19 cellular contexts compared by ENCODE assay signal in the genomic region with DNA sequence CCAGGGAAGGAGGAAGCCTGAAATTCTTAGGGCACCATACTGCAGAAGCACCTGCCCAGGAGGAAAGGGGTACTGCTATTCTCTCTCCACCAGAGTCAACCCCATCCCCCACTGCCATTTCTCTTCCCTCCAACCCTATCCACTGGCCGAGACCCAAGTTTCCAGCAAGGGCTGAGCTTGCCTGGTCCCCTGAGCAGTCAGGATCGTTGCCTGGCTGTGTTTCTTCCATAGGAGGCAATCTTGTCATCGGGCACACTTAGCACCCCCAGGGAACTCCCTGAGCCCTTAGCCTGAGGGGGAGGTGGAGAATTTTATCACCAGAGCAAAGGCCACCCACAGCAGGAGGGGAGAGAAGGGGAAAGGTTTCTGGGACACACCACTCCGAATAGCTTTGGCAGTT.
DNase-seq lines count a peak whose midpoint lies in the region; ATAC-seq and TF ChIP-seq lines count a peak whose summit lies in the region.
"Had no signal": no experiment of that assay in that cellular context is flagged by ENCODE, and none has a peak within 500 bp of the region (broad histone marks: within the 10 kb centered on the region; RNA-seq: fewer than 3 reads in every experiment).

No MANE protein-coding gene starts in this region.

- H3K18ac ChIP-seq in neuronal stem cell (ENCODE audit: low read length): no peak overlapping the region

- peaks cover 0 to 31% of the 10 kb centered on the region in 2 experiments; a peak in 1 of 4 replicates for H3K4me1 ChIP-seq in SK-N-SH (ENCODE audit: control insufficient read depth in 1 of 2, insufficient read depth in 2 of 2, low read depth in 1 of 2, low read length in 1 of 2)
- peaks cover 15% of the 10 kb centered on the region for H3K4me1 ChIP-seq in left ventricle myocardium inferior
- peaks cover 0 to 10% of the 10 kb centered on the region in 2 donors for H3K4me1 ChIP-seq in neuronal stem cell (ENCODE audit: control insufficient read depth in 2 of 2, insufficient read depth in 1 of 2, low read depth in 1 of 2, low read length in 2 of 2)
- H3K4me1 ChIP-seq: HAP-1, Peyer's patch had no signal

- CTCF ChIA-PET in SK-N-SH (lab: Yijun Ruan, JAX): interaction anchor here (0.9 to 2.0 kb wide), 3 partner anchors 10 to 263 kb away, joined by 3 to 6 read pairs (median 3); no protein-coding TSS in a partner anchor

- H3K36me3 ChIP-seq in SK-N-SH (replicated peaks in 1 of 2; ENCODE audit: control insufficient read depth in 1 of 2, insufficient read depth in 2 of 2, low read length in 1 of 2) (no peaks in the 10 kb centered on the region), left ventricle myocardium inferior (no peaks in the 10 kb centered on the region), neuronal stem cell (replicated peaks in 1 of 2; ENCODE audit: control insufficient read depth in 2 of 2, insufficient read depth in 2 of 2, low read length in 2 of 2) (no peaks in the 10 kb centered on the region)
- H3K36me3 ChIP-seq: HAP-1, Peyer's patch had no signal

- POLR2A ChIA-PET in SK-N-SH (lab: Yijun Ruan, JAX): no interaction called here

- H3K79me1 ChIP-seq in neuronal stem cell (ENCODE audit: low read depth, low read length): no peaks in the 10 kb centered on the region

- H2AK5ac ChIP-seq in neuronal stem cell (ENCODE audit: low read depth, low read length): peak overlapping the region; percentile 49

- no peak overlapping the region for H3K9ac ChIP-seq in SK-N-SH
- no peak overlapping the region for H3K9ac ChIP-seq in neuronal stem cell (ENCODE audit: low read depth, low read length, poor library complexity)

- no peak overlapping the region for H2BK120ac ChIP-seq in neuronal stem cell (ENCODE audit: low read depth, low read length)

- H2AFZ ChIP-seq in SK-N-SH (ENCODE audit: low read depth) (no peak overlapping the region), neuronal stem cell (ENCODE audit: low read length) (no peak overlapping the region)

- H3K14ac ChIP-seq in neuronal stem cell (ENCODE audit: low read length): no peak overlapping the region

- H3F3A ChIP-seq in SK-N-SH (replicated peaks; ENCODE audit: insufficient read depth): no peaks in the 10 kb centered on the region

- in situ Hi-C loops in G401 (cut with HindIII; ENCODE audit: low sequenced_read_pairs): no loop called here
- in situ Hi-C loops in ACHN (cut with HindIII; ENCODE audit: low pct_ligation_motif_present, low pct_unique_long_range_greater_than_20kb, low sequenced_read_pairs): no loop called here

- H4K20me1 ChIP-seq in SK-N-SH (ENCODE audit: insufficient read depth): no peaks in the 10 kb centered on the region

- H3K9me3 ChIP-seq in SK-N-SH: no peaks in the 10 kb centered on the region
- H3K9me3 ChIP-seq in left ventricle myocardium inferior (replicated peaks): peaks cover 8% of the 10 kb centered on the region
- H3K9me3 ChIP-seq in neuronal stem cell (replicated peaks in 1 of 2; ENCODE audit: control insufficient read depth in 2 of 2, insufficient read depth in 1 of 2, low read depth in 1 of 2, low read length in 2 of 2): peaks cover 0 to 4% of the 10 kb centered on the region in 2 donors
- H3K9me3 ChIP-seq: HAP-1 had no signal

- H3K4ac ChIP-seq in neuronal stem cell (ENCODE audit: low read length): no peak overlapping the region

- ATAC-seq in SK-N-SH treated with all-trans-retinoic acid at 6 μM for 48 hours: no peak

- peak overlapping the region; percentile 60 for H2BK15ac ChIP-seq in neuronal stem cell (ENCODE audit: low read length)

- H3K23ac ChIP-seq in neuronal stem cell (ENCODE audit: low read depth, low read length, poor library complexity): no peak overlapping the region

- 16% methylated on average over 4 of the region's 4 CpGs for whole genome bisulfite sequencing in SK-N-SH (ENCODE audit: low lambda C conversion rate)
- WGBS in neuronal stem cell (ENCODE audit: extremely low coverage in 2 of 2, insufficient read length in 2 of 2, insufficient replicate concordance in 1 of 2), 2 donors: no CpG with 5 or more reads among the region's 4 CpGs

- H3K27ac ChIP-seq in SK-N-SH (ENCODE audit: low read depth in 2 of 2, low read length in 1 of 2) (no peak overlapping the region; a peak in 1 of 4 replicates), left ventricle myocardium inferior (replicated peaks) (no peak overlapping the region), neuronal stem cell (replicated peaks; ENCODE audit: low read length) (no peak overlapping the region)
- H3K27ac ChIP-seq: Peyer's patch had no signal

- peak; percentile 46 for DNase-seq in SK-N-SH
- peak; percentile 23 for DNase-seq in G401 (ENCODE audit: low spot score)
- peak; percentile 36 for DNase-seq in left ventricle myocardium inferior
- DNase-seq in neuronal stem cell (ENCODE audit: low spot score): no peak
- DNase-seq in cerebellar nuclear complex (lab: John Stamatoyannopoulos, UW): no peak
- DNase-seq in iPS-NIHi11 (ENCODE audit: low spot score): no peak
- DNase-seq in ACHN: no peak
- DNase-seq: DMS79 treated with DMSO at 0.1 percent for 48 hours, KG1, NCI-H1092 treated with DMSO at 0.1 percent for 48 hours, NCI-H146, NCI-H2029, NCI-H2227 treated with DMSO at 0.1 percent for 48 hours, NCI-H510A, NCI-H748 treated with DMSO at 0.1 percent for 48 hours, Peyer's patch, SW 1271 had no signal

- no peak overlapping the region for H2BK5ac ChIP-seq in neuronal stem cell (ENCODE audit: low read length)

- no peak overlapping the region for H2BK12ac ChIP-seq in neuronal stem cell (ENCODE audit: low read length)

- no peaks in the 10 kb centered on the region for H3K79me2 ChIP-seq in SK-N-SH (ENCODE audit: insufficient read depth)

- H4K8ac ChIP-seq in neuronal stem cell (ENCODE audit: low read depth, low read length): no peak overlapping the region

- H3K4me3 ChIP-seq in SK-N-SH (ENCODE audit: low read depth in 2 of 2, low read length in 1 of 2): no peak overlapping the region
- H3K4me3 ChIP-seq in left ventricle myocardium inferior: no peak overlapping the region
- no peak overlapping the region for H3K4me3 ChIP-seq in neuronal stem cell (ENCODE audit: low read length in 2 of 2)
- H3K4me3 ChIP-seq: HAP-1, Peyer's patch had no signal

- H4K91ac ChIP-seq in neuronal stem cell (ENCODE audit: low read depth, low read length, poor library complexity): no peak overlapping the region

- intact Hi-C loops in left ventricle myocardium inferior (cut with micrococcal nuclease): no loop called here

- TF ChIP-seq EP300 in SK-N-SH (IDR thresholded peaks at IDR 0.05; ENCODE audit: borderline replicate concordance in 1 of 2, low read depth in 1 of 2, low read length in 1 of 2): no peak

- H3K4me2 ChIP-seq in SK-N-SH (no peak overlapping the region), neuronal stem cell (ENCODE audit: insufficient read depth, low read length, poor library complexity, severe bottlenecking) (no peak overlapping the region)

- TF ChIP-seq RAD21 in SK-N-SH (IDR thresholded peaks at IDR 0.05; ENCODE audit: low read length): no peak

- H3K9me2 ChIP-seq in SK-N-SH: no peaks in the 10 kb centered on the region

- TF ChIP-seq CTCF in SK-N-SH (IDR thresholded peaks at IDR 0.05) (no peak), left ventricle myocardium inferior (IDR thresholded peaks at IDR 0.05; ENCODE audit: borderline replicate concordance) (no peak)

- H3K27me3 ChIP-seq in SK-N-SH (ENCODE audit: insufficient read depth) (0 out of 2 replicates have a peak, but pooled peaks cover 8% of the 10 kb centered on the region), left ventricle myocardium inferior (ENCODE audit: low read depth) (peaks cover 14% of the 10 kb centered on the region), neuronal stem cell (ENCODE audit: control insufficient read depth in 3 of 3, insufficient read depth in 3 of 3, low read depth in 1 of 3, low read length in 3 of 3) (no peaks in the 10 kb centered on the region)
- H3K27me3 ChIP-seq: Peyer's patch had no signal

TF ChIP-seq in SK-N-SH, 30 proteins besides CTCF, POLR2A, EP300 and RAD21:
- no peak for TF ChIP-seq GABPA (IDR thresholded peaks at IDR 0.05; ENCODE audit: low read depth)
- TF ChIP-seq GATA2 (CRISPR knock-in tag; IDR thresholded peaks at IDR 0.05): no peak
- TF ChIP-seq CHD2 (IDR thresholded peaks at IDR 0.05; ENCODE audit: low read length, partially characterized antibody): no peak
- TF ChIP-seq MXI1 (IDR thresholded peaks at IDR 0.05; ENCODE audit: low read depth, low read length): no peak
- TF ChIP-seq JUND (IDR thresholded peaks at IDR 0.05): no peak
- no peak for TF ChIP-seq POLR2AphosphoS5 (IDR thresholded peaks at IDR 0.05; ENCODE audit: low read depth, low read length)
- no peak for TF ChIP-seq RFX5 (IDR thresholded peaks at IDR 0.05; ENCODE audit: low read length)
- TF ChIP-seq NRF1 (IDR thresholded peaks at IDR 0.05; ENCODE audit: low read depth, low read length): no peak

TF ChIP-seq in SK-N-SH treated with all-trans-retinoic acid at 6 μM for 48 hours, 23 proteins besides CTCF, POLR2A, EP300 and RAD21 (continues in another document):
- TF ChIP-seq ZNF70 (CRISPR knock-in tag; IDR thresholded peaks at IDR 0.05) (no peak), ESRRG (CRISPR knock-in tag; IDR thresholded peaks at IDR 0.05) (no peak), GLIS3 (CRISPR knock-in tag; IDR thresholded peaks at IDR 0.05) (no peak), ISL1 (CRISPR knock-in tag; IDR thresholded peaks at IDR 0.05) (no peak), OSR1 (CRISPR knock-in tag; IDR thresholded peaks at IDR 0.05) (no peak), ZNF8 (CRISPR knock-in tag; IDR thresholded peaks at IDR 0.05) (no peak), TOX (CRISPR knock-in tag; IDR thresholded peaks at IDR 0.05; ENCODE audit: borderline replicate concordance) (no peak)
- TF ChIP-seq, protein P1, sequence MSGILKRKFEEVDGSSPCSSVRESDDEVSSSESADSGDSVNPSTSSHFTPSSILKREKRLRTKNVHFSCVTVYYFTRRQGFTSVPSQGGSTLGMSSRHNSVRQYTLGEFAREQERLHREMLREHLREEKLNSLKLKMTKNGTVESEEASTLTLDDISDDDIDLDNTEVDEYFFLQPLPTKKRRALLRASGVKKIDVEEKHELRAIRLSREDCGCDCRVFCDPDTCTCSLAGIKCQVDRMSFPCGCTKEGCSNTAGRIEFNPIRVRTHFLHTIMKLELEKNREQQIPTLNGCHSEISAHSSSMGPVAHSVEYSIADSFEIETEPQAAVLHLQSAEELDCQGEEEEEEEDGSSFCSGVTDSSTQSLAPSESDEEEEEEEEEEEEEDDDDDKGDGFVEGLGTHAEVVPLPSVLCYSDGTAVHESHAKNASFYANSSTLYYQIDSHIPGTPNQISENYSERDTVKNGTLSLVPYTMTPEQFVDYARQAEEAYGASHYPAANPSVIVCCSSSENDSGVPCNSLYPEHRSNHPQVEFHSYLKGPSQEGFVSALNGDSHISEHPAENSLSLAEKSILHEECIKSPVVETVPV (CRISPR knock-in tag; IDR thresholded peaks at IDR 0.05): no peak

Comparison
In these comparisons a context has a peak if more than half of its experiments do, and no peak if none do; other contexts are left out.
1. DNase-seq: peak in SK-N-SH (single experiment), G401 (single experiment) and left ventricle myocardium inferior (single experiment); none in neuronal stem cell (single experiment), cerebellar nuclear complex (0 of 2), iPS-NIHi11 (single experiment) and ACHN (single experiment).